ENCODE assay signal across 9 cellular contexts in genomic region chr15:96332854-96333193, GRCh38. TPM values are rescaled to one million over a fixed set of nuclear protein-coding genes. Genes with fewer than 3 reads are reported as not detected.
DNase-seq lines count a peak whose midpoint lies in the region; ATAC-seq and TF ChIP-seq lines count a peak whose summit lies in the region.
"Had no signal": no experiment of that assay in that cellular context is flagged by ENCODE, and none has a peak within 500 bp of the region (broad histone marks: within the 10 kb centered on the region; RNA-seq: fewer than 3 reads in every experiment).

No MANE protein-coding gene starts in this region.

- TF ChIP-seq CTCF in ascending aorta (IDR thresholded peaks at IDR 0.05) (no peak), thoracic aorta (IDR thresholded peaks at IDR 0.05) (no peak), GM20000 (IDR thresholded peaks at IDR 0.05; ENCODE audit: extremely low read depth, missing control alignments) (no peak)

- intact Hi-C loops in activated CD4-positive, alpha-beta T cell treated with anti-CD3 and anti-CD28 coated beads for 36 hours (cut with DNase I, micrococcal nuclease): loop anchor here in 1 of 2 experiments (10.0 kb wide), 1 partner anchor 1748 kb away; no protein-coding TSS in a partner anchor
- intact Hi-C loops in ascending aorta (cut with DNase I): loop anchor here (5.0 to 10.0 kb wide), 4 partner anchors 458 to 1661 kb away; no protein-coding TSS in a partner anchor

- H3K27me3 ChIP-seq in ascending aorta (no peaks in the 10 kb centered on the region), thoracic aorta (replicated peaks; ENCODE audit: insufficient read depth) (no peaks in the 10 kb centered on the region)

- peak overlapping the region; percentile 95 for H3K4me3 ChIP-seq in ascending aorta
- peak overlapping the region; percentile 74 for H3K4me3 ChIP-seq in thoracic aorta

- ATAC-seq in activated CD4-positive, alpha-beta T cell treated with anti-CD3 and anti-CD28 coated beads for 36 hours: no peak
- ATAC-seq in left lobe of liver: peak; percentile 1
- no peak for ATAC-seq in thoracic aorta (ENCODE audit: insufficient number of reproducible peaks, low FRiP score, low read depth)
- no peak for ATAC-seq in GM18867 (IDR thresholded peaks at IDR 0.05; ENCODE audit: unreplicated experiment)

- peaks cover 19% of the 10 kb centered on the region for H3K4me1 Mint-ChIP-seq in activated CD4-positive, alpha-beta T cell treated with anti-CD3 and anti-CD28 coated beads for 36 hours

- H3K9me3 Mint-ChIP-seq in activated CD4-positive, alpha-beta T cell treated with anti-CD3 and anti-CD28 coated beads for 36 hours (ENCODE audit: low read depth): no peaks in the 10 kb centered on the region

- peak overlapping the region; percentile 36 for H3K4me3 Mint-ChIP-seq in activated CD4-positive, alpha-beta T cell treated with anti-CD3 and anti-CD28 coated beads for 36 hours

- peaks cover 73% of the 10 kb centered on the region for H3K27me3 Mint-ChIP-seq in activated CD4-positive, alpha-beta T cell treated with anti-CD3 and anti-CD28 coated beads for 36 hours

- H3K36me3 ChIP-seq in ascending aorta: peaks cover 4 to 34% of the 10 kb centered on the region in 2 donors
- H3K36me3 ChIP-seq in thoracic aorta: peaks cover 6% of the 10 kb centered on the region
- H3K36me3 ChIP-seq: BLaER1 treated with 17β-estradiol and CSF1 and Interleukin-3, amounts not matched to agents 10 nM and 100 nM had no signal

- POLR2A ChIA-PET in activated CD4-positive, alpha-beta T cell treated with anti-CD3 and anti-CD28 coated beads for 36 hours (lab: Charles Lee): no interaction called here

- no peaks in the 10 kb centered on the region for H3K9me3 ChIP-seq in ascending aorta
- H3K9me3 ChIP-seq in thoracic aorta: no peaks in the 10 kb centered on the region

- no peak overlapping the region for H3K27ac Mint-ChIP-seq in activated CD4-positive, alpha-beta T cell treated with anti-CD3 and anti-CD28 coated beads for 36 hours

- CTCF ChIA-PET in activated CD4-positive, alpha-beta T cell treated with anti-CD3 and anti-CD28 coated beads for 36 hours (lab: Charles Lee): interaction anchor here (1.0 kb wide), 1 partner anchor 24 kb away, joined by 3 read pairs; no protein-coding TSS in a partner anchor

- peak overlapping the region; percentile 91 for H3K27ac ChIP-seq in ascending aorta
- peak overlapping the region; percentile 94 to 95 for H3K27ac ChIP-seq in thoracic aorta
- H3K27ac ChIP-seq: BLaER1 treated with 17β-estradiol and CSF1 and Interleukin-3, amounts not matched to agents 10 nM and 100 nM had no signal

- peaks cover 7% of the 10 kb centered on the region for H3K36me3 Mint-ChIP-seq in activated CD4-positive, alpha-beta T cell treated with anti-CD3 and anti-CD28 coated beads for 36 hours (ENCODE audit: low read depth)

- DNase-seq in activated CD4-positive, alpha-beta T cell treated with anti-CD3 and anti-CD28 coated beads for 36 hours: no peak
- DNase-seq in activated CD4-positive, alpha-beta T cell treated with anti-CD3 and anti-CD28 coated beads for 48 hours: no peak
- DNase-seq in ascending aorta (ENCODE audit: low spot score in 2 of 2) (no peak), left lobe of liver (ENCODE audit: low spot score) (no peak), thoracic aorta (ENCODE audit: low spot score) (no peak), GM20000 (ENCODE audit: low spot score) (no peak), NCI-H1417 treated with DMSO at 0.1 percent for 48 hours (lab: John Stamatoyannopoulos, UW) (no peak)

- H3K4me1 ChIP-seq in ascending aorta (peaks cover 0 to 9% of the 10 kb centered on the region in 2 donors), thoracic aorta (ENCODE audit: control insufficient read depth in 1 of 2, low read depth in 2 of 2) (peaks cover 0 to 17% of the 10 kb centered on the region in 2 donors)
- H3K4me1 ChIP-seq: BLaER1 treated with 17β-estradiol and CSF1 and Interleukin-3, amounts not matched to agents 10 nM and 100 nM had no signal

RNA-seq across cellular contexts. Expression of gene NR2F2, which starts 2.3 kb away (rescaled TPM):
- not detected for total RNA-seq in activated CD4-positive, alpha-beta T cell treated with anti-CD3 and anti-CD28 coated beads for 36 hours
- 126 TPM for total RNA-seq in ascending aorta
- total RNA-seq in left lobe of liver: 37.0 TPM
- total RNA-seq in thoracic aorta: 10 to 100 TPM; 31.8 to 49.8 TPM

Comparison
In these comparisons a context has a peak if more than half of its experiments do, and no peak if none do; other contexts are left out.
1. RNA of gene NR2F2, which starts 2.3 kb away (total RNA-seq): 126 TPM in ascending aorta (single experiment), 31.8 to 49.8 TPM in thoracic aorta and 37.0 TPM in left lobe of liver (single experiment); not detected in activated CD4-positive, alpha-beta T cell treated with anti-CD3 and anti-CD28 coated beads for 36 hours; every median in the first group is over 10 times any median in the second.